21 cellular contexts compared by ENCODE assay signal in genomic region chr1:193749868-193750267, GRCh38.
"Had no signal": no experiment of that assay in that cellular context is flagged by ENCODE, and none has a peak within 500 bp of the region (broad histone marks: within the 10 kb centered on the region; RNA-seq: fewer than 3 reads in every experiment).

No MANE protein-coding gene starts in this region.

- FAIRE-seq: colon had no signal

- DNase-seq: dermis blood vessel endothelial cell; dorsolateral prefrontal cortex; effector CD4-positive, alpha-beta T cell; effector memory CD4-positive, alpha-beta T cell; foreskin keratinocyte; gastrocnemius medialis; glutamatergic neuron; head of caudate nucleus; heart right ventricle; hypothalamus; immature natural killer cell; islet precursor cell; left cardiac atrium; left lung; left ventricle myocardium superior; lower lobe of right lung; mesenchymal stem cell; mucosa of descending colon; naive B cell; naive thymus-derived CD8-positive, alpha-beta T cell had no signal

- ATAC-seq: foreskin keratinocyte; gastrocnemius medialis; heart right ventricle; left cardiac atrium; left lung; left ventricle myocardium superior; lower lobe of right lung; mucosa of descending colon; naive thymus-derived CD8-positive, alpha-beta T cell had no signal
